In the genomic region with DNA sequence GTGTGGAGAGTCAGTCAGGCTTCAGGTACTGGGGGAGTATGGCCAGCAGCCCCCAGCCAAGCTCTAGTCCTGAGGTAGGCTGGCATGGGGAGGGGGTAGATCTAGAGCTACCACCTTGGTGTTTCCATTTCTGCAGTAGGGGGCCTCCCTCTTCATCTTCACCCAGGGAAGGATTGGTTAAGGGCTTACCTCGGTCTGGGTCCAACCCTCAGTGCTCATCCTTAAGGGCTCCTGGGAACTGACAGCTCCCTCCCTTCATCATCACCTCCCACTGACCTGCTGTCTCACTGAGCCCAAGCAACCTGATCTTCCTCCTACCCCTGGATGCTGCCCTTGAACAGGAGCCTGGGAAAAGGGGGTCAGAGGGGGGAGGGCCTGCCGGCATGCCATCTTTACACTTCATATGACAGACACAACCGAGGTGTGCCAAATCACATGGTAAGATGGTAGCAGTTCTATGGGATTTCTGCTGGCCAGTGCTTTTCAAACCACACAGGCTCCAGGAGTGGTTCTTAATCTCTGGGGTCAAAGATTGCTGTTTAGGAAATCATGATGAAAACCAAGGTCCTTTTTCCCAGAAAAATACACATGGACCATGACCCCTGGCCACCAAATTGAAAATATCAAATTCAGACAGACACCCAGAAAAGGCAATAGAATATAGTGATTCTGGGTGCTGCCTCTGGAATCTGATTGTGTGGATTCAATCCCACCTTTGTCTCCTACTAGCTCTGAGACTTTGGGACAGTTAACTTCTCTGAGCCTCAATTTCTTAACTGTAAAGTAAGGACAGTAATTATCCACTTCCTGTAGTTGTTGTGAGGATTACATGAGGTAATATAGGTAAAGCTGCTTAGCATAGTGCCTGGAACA, we compare ENCODE assay signal across 22 cellular contexts. TPM values are rescaled to one million over a fixed set of nuclear protein-coding genes. Genes with fewer than 3 reads are reported as not detected.
DNase-seq lines count a peak whose midpoint lies in the region; ATAC-seq and TF ChIP-seq lines count a peak whose summit lies in the region.
"Had no signal": no experiment of that assay in that cellular context is flagged by ENCODE, and none has a peak within 500 bp of the region (broad histone marks: within the 10 kb centered on the region; RNA-seq: fewer than 3 reads in every experiment).

No MANE protein-coding gene starts in this region.

- ATAC-seq in right cardiac atrium: no peak
- no peak for ATAC-seq in Right ventricle myocardium inferior
- no peak for ATAC-seq in GM21825 (IDR thresholded peaks at IDR 0.05; ENCODE audit: unreplicated experiment)
- ATAC-seq: stimulated activated naive CD8-positive, alpha-beta T cell treated with anti-CD3 and anti-CD28 coated beads, Interleukin-15, Interleukin-2, amounts not matched to agents 100 U/mL and 50 U/mL, for 24 hours; WTC11 had no signal

- TF ChIP-seq CTCF in esophagus squamous epithelium (IDR thresholded peaks at IDR 0.05): no peak
- no peak for TF ChIP-seq CTCF in neural crest cell (conservative IDR thresholded peaks at IDR 0.05)

- no peaks in the 10 kb centered on the region for H3K27me3 ChIP-seq in right cardiac atrium (ENCODE audit: control insufficient read depth, insufficient read depth)
- no peaks in the 10 kb centered on the region for H3K27me3 ChIP-seq in esophagus squamous epithelium
- H3K27me3 ChIP-seq: SJSA1 had no signal

- H3K4me3 Mint-ChIP-seq in neural crest cell: peak overlapping the region; percentile 95
- H3K4me3 Mint-ChIP-seq: activated naive CD4-positive, alpha-beta T cell treated with anti-CD3 and anti-CD28 coated beads for 36 hours had no signal

- no peaks in the 10 kb centered on the region for H3K36me3 Mint-ChIP-seq in neural crest cell (ENCODE audit: low read depth)
- H3K36me3 Mint-ChIP-seq: mesothelial cell of epicardium, WTC11 had no signal

- TF ChIP-seq POLR2A in esophagus squamous epithelium (IDR thresholded peaks at IDR 0.05): no peak

- DNase-seq in right cardiac atrium: no peak
- DNase-seq in Right ventricle myocardium inferior (ENCODE audit: missing footprints): no peak
- DNase-seq in esophagus squamous epithelium (lab: John Stamatoyannopoulos, UW): no peak
- DNase-seq in neural crest cell (ENCODE audit: low read depth, low spot score): no peak
- no peak for DNase-seq in NCI-H226
- DNase-seq in NCI-H748 treated with DMSO at 0.1 percent for 48 hours (lab: John Stamatoyannopoulos, UW): no peak
- no peak for DNase-seq in HUDEP-2 (lab: John Stamatoyannopoulos, UW; ENCODE audit: unreplicated experiment in 76 of 76)
- DNase-seq: activated CD4-positive, alpha-beta memory T cell treated with anti-CD3 and anti-CD28 coated beads, Interleukin-2, amount 10 ng/mL, durations not matched to agents 7 days and 5 days; activated naive CD4-positive, alpha-beta T cell treated with anti-CD3 and anti-CD28 coated beads for 36 hours; activated T-cell treated with anti-CD3 and anti-CD28 coated beads, Interleukin-2, amount 50 U/mL, for 1 hour; anterior cingulate cortex; cerebellar nuclear complex; DMS79; effector memory CD4-positive, alpha-beta T cell; NCI-H1417; occipital lobe; stimulated activated naive CD8-positive, alpha-beta T cell treated with anti-CD3 and anti-CD28 coated beads, Interleukin-15, Interleukin-2, amounts not matched to agents 100 U/mL and 50 U/mL, for 24 hours had no signal

- no peaks in the 10 kb centered on the region for H3K9me3 Mint-ChIP-seq in neural crest cell
- H3K9me3 Mint-ChIP-seq: activated CD4-positive, alpha-beta memory T cell treated with anti-CD3 and anti-CD28 coated beads, Interleukin-2, amount 10 ng/mL, durations not matched to agents 7 days and 5 days; activated naive CD4-positive, alpha-beta T cell treated with anti-CD3 and anti-CD28 coated beads for 36 hours; mesothelial cell of epicardium; WTC11 had no signal

- peaks cover 47% of the 10 kb centered on the region for H3K27me3 Mint-ChIP-seq in neural crest cell (ENCODE audit: low read depth)

- intact Hi-C loops in right cardiac atrium (cut with DNase I): loop anchor here in 3 of 4 donors (5.0 to 10.0 kb wide), 3 partner anchors 122 to 170 kb away; no protein-coding TSS in a partner anchor
- intact Hi-C loops in Right ventricle myocardium inferior (cut with DNase I): loop anchor here (5.0 kb wide), 1 partner anchor 170 kb away; no protein-coding TSS in a partner anchor
- intact Hi-C loops in esophagus squamous epithelium (cut with DNase I): loop anchor here (5.0 kb wide), 1 partner anchor 125 kb away; no protein-coding TSS in a partner anchor

- WGBS in right cardiac atrium: 50% methylated on average over 3 of the region's 3 CpGs
- 75 to 80% methylated on average over 3 of the region's 3 CpGs for WGBS in esophagus squamous epithelium, 2 donors

- H3K4me3 ChIP-seq in right cardiac atrium (ENCODE audit: low read length) (no peak overlapping the region), esophagus squamous epithelium (no peak overlapping the region)
- H3K4me3 ChIP-seq: HAP-1, SJSA1 had no signal

- H3K4me1 Mint-ChIP-seq in neural crest cell: peaks cover 44% of the 10 kb centered on the region

- H3K36me3 ChIP-seq in esophagus squamous epithelium: peaks cover 0 to 17% (median 0%) of the 10 kb centered on the region in 3 donors
- H3K36me3 ChIP-seq: HAP-1 had no signal

- H3K4me1 ChIP-seq in right cardiac atrium (ENCODE audit: control insufficient read depth, insufficient read depth, low read length) (peaks cover 3% of the 10 kb centered on the region), esophagus squamous epithelium (peaks cover 16 to 72% (median 26%) of the 10 kb centered on the region in 3 donors)

- no peak overlapping the region for H3K27ac Mint-ChIP-seq in neural crest cell (ENCODE audit: unreplicated experiment)
- H3K27ac Mint-ChIP-seq: activated CD4-positive, alpha-beta memory T cell treated with anti-CD3 and anti-CD28 coated beads, Interleukin-2, amount 10 ng/mL, durations not matched to agents 7 days and 5 days; activated naive CD4-positive, alpha-beta T cell treated with anti-CD3 and anti-CD28 coated beads for 36 hours; mesothelial cell of epicardium; WTC11 had no signal

- H3K27ac ChIP-seq in right cardiac atrium (ENCODE audit: low read length) (peak overlapping the region; percentile 25), esophagus squamous epithelium (peak overlapping the region in 3 of 4 donors; percentile 3 to 100 (median 93))
- H3K27ac ChIP-seq: SJSA1 had no signal

- no peaks in the 10 kb centered on the region for H3K9me3 ChIP-seq in right cardiac atrium (ENCODE audit: control insufficient read depth, low read length)
- H3K9me3 ChIP-seq in esophagus squamous epithelium: no peaks in the 10 kb centered on the region
- H3K9me3 ChIP-seq: HAP-1, SJSA1 had no signal

RNA-seq across cellular contexts. Expression of a gene that starts 3.0 kb away (rescaled TPM):
- total RNA-seq in right cardiac atrium: 100 to 1,000 TPM in 2 of 4 donors, 10 to 100 TPM in 2; 72.7 to 133 (median 113) TPM
- polyA plus RNA-seq in right cardiac atrium: 72.0 TPM
- 113 TPM for total RNA-seq in Right ventricle myocardium inferior
- total RNA-seq in esophagus squamous epithelium: 10 to 100 TPM; 11.8 to 40.8 (median 36.2) TPM
- 17.1 and 17.2 TPM in 2 replicates for total RNA-seq in neural crest cell

RNA-seq across cellular contexts. Expression of a gene that starts 30.3 kb away (rescaled TPM):
- 10 to 100 TPM; 11.6 to 14.4 (median 13.6) TPM for total RNA-seq in right cardiac atrium
- 18.9 TPM for polyA plus RNA-seq in right cardiac atrium
- total RNA-seq in Right ventricle myocardium inferior: 12.9 TPM
- total RNA-seq in esophagus squamous epithelium: 10 to 100 TPM; 14.8 to 27.1 (median 17.6) TPM
- total RNA-seq in neural crest cell: 54.9 and 55.5 TPM in 2 replicates
